20 cellular contexts compared by ENCODE assay signal in genomic region chr9:97387936-97388684, GRCh38. TPM values are rescaled to one million over a fixed set of nuclear protein-coding genes. Genes with fewer than 3 reads are reported as not detected.
DNase-seq lines count a peak whose midpoint lies in the region; ATAC-seq, FAIRE-seq and TF ChIP-seq lines count a peak whose summit lies in the region.
"Had no signal": no experiment of that assay in that cellular context is flagged by ENCODE, and none has a peak within 500 bp of the region (broad histone marks: within the 10 kb centered on the region; RNA-seq: fewer than 3 reads in every experiment).

No MANE protein-coding gene starts in this region.

- no peak overlapping the region for H3K4ac ChIP-seq in H9 (ENCODE audit: low read depth, low read length)

- H3K9me3 ChIP-seq in HepG2 (ENCODE audit: low read length) (no peaks in the 10 kb centered on the region), right lobe of liver (no peaks in the 10 kb centered on the region), H9 (ENCODE audit: control insufficient read depth, low read depth, low read length) (no peaks in the 10 kb centered on the region)
- H3K9me3 ChIP-seq: left ventricle myocardium inferior, suprapubic skin had no signal

- H3K4me1 Mint-ChIP-seq in H9: peaks cover 23 to 30% of the 10 kb centered on the region in 2 experiments
- H3K4me1 Mint-ChIP-seq: brain had no signal

- no peak for TF ChIP-seq EP300 in HepG2 (IDR thresholded peaks at IDR 0.05; ENCODE audit: low read depth in 2 of 2, low read length in 2 of 2)
- no peak for TF ChIP-seq EP300 in HepG2 (CRISPR knock-in tag; IDR thresholded peaks at IDR 0.05; ENCODE audit: borderline replicate concordance)

- H4K20me1 ChIP-seq in HepG2 (ENCODE audit: insufficient read depth, low read length): no peaks in the 10 kb centered on the region
- H4K20me1 ChIP-seq in H9 (ENCODE audit: control insufficient read depth, insufficient read depth, insufficient read length): no peaks in the 10 kb centered on the region

- no peak overlapping the region for H2AK5ac ChIP-seq in H9 (ENCODE audit: insufficient read length, low read length)

- H3K23me2 ChIP-seq in H9 (ENCODE audit: insufficient read length, low read depth, low read length, poor library complexity, severe bottlenecking): no peaks in the 10 kb centered on the region

- peaks cover 71% of the 10 kb centered on the region for H3K4me1 ChIP-seq in HepG2 (ENCODE audit: insufficient read depth, low read length)
- H3K4me1 ChIP-seq in right lobe of liver: peaks cover 0 to 6% (median 1%) of the 10 kb centered on the region in 4 donors
- no peaks in the 10 kb centered on the region; the same call in 1 of the 2 replicates for H3K4me1 ChIP-seq in H9 (ENCODE audit: insufficient read depth, low read length)

- H3K4me2 ChIP-seq in HepG2 (ENCODE audit: low read depth, low read length): peak overlapping the region; percentile 91
- no peak overlapping the region for H3K4me2 ChIP-seq in H9 (ENCODE audit: insufficient read depth, insufficient read length, low read length)

- no peak overlapping the region for H3K56ac ChIP-seq in H9 (ENCODE audit: insufficient read length, low read depth, low read length)

- H3K79me2 ChIP-seq in HepG2 (ENCODE audit: insufficient read depth, low read length): no peaks in the 10 kb centered on the region
- no peaks in the 10 kb centered on the region for H3K79me2 ChIP-seq in H9 (ENCODE audit: insufficient read depth, low read length)

- H2AFZ ChIP-seq in HepG2 (ENCODE audit: low read length): no peak overlapping the region
- no peak overlapping the region for H2AFZ ChIP-seq in H9 (ENCODE audit: low read length)
- H2AFZ ChIP-seq: neural progenitor cell had no signal

- POLR2A ChIA-PET in HepG2 (lab: Yijun Ruan, JAX): interaction anchor here (0.7 to 5.4 kb wide), 10 partner anchors 8 to 531 kb away, joined by 3 to 39 read pairs (median 8); partner anchors contain the start of genes NCBP1 and TSTD2

- H3K36me3 ChIP-seq in HepG2 (replicated peaks in 1 of 2; ENCODE audit: control insufficient read depth in 1 of 2, insufficient read depth in 2 of 2, low read length in 2 of 2) (no peaks in the 10 kb centered on the region), right lobe of liver (no peaks in the 10 kb centered on the region)
- H3K36me3 ChIP-seq: left ventricle myocardium inferior, neural progenitor cell, suprapubic skin had no signal

- in situ Hi-C loops in HepG2 (cut with HindIII; ENCODE audit: extremely low pct_ligation_motif_present, low pct_unique_long_range_greater_than_20kb): no loop called here

- peak overlapping the region in 1 of 3 experiments; percentile 96; a peak in 1 of 7 replicates for H3K27ac Mint-ChIP-seq in H9
- H3K27ac Mint-ChIP-seq: brain; CD4-positive, alpha-beta T cell; neural progenitor cell had no signal

- H2BK20ac ChIP-seq in H9 (ENCODE audit: low read depth, low read length, poor library complexity, severe bottlenecking): no peak overlapping the region

- H2BK12ac ChIP-seq in H9 (ENCODE audit: insufficient read length, low read depth, low read length): no peak overlapping the region

- no peaks in the 10 kb centered on the region for H3K79me1 ChIP-seq in H9 (ENCODE audit: insufficient read depth, low read depth, low read length, poor library complexity, severe bottlenecking)

- H3K27ac ChIP-seq in HepG2 (ENCODE audit: extremely low read length, insufficient read depth, low read length): peak overlapping the region; percentile 54
- no peak overlapping the region for H3K27ac ChIP-seq in right lobe of liver
- H3K27ac ChIP-seq in H9 (ENCODE audit: insufficient read length, low read depth, low read length): no peak overlapping the region
- H3K27ac ChIP-seq in dorsolateral prefrontal cortex: no peak overlapping the region
- H3K27ac ChIP-seq: left ventricle myocardium inferior, neural progenitor cell, suprapubic skin had no signal

- no peak overlapping the region for H3K23ac ChIP-seq in H9 (ENCODE audit: insufficient read length, low read depth, low read length)

- no peak overlapping the region for H2BK15ac ChIP-seq in H9 (ENCODE audit: low read depth, low read length)

- intact Hi-C loops in HepG2 (cut with micrococcal nuclease; ENCODE audit: unreplicated experiment) (loop anchor here (1.0 to 5.0 kb wide), 4 partner anchors 11 to 531 kb away; no protein-coding TSS in a partner anchor), right lobe of liver (cut with DNase I) (no loop called here), dorsolateral prefrontal cortex (cut with DNase I) (loop anchor here (5.0 to 10.0 kb wide), 2 partner anchors 531 to 533 kb away; partner anchors contain the start of gene ZNF782 (in 1 of the 2))

- DNase-seq in HepG2 (ENCODE audit: low spot score): peak; percentile 45
- DNase-seq in right lobe of liver: no peak
- peak; percentile 62 for DNase-seq in H9
- no peak for DNase-seq in dorsolateral prefrontal cortex
- DNase-seq in Kasumi-1 (lab: John Stamatoyannopoulos, UW): no peak
- DNase-seq: activated CD4-positive, CD25-positive, alpha-beta regulatory T cell; CD4-positive, alpha-beta T cell; DND-41; NCI-H2081; NCI-H526 treated with DMSO at 0.1 percent for 48 hours had no signal

- no peak for TF ChIP-seq RAD21 in HepG2 (CRISPR knock-in tag; IDR thresholded peaks at IDR 0.05)

- ATAC-seq in HepG2 (peak; percentile 69), right lobe of liver (no peak), HG02610 (IDR thresholded peaks at IDR 0.05; ENCODE audit: unreplicated experiment) (no peak), HG03045 (IDR thresholded peaks at IDR 0.05; ENCODE audit: unreplicated experiment) (no peak), GM18907 (IDR thresholded peaks at IDR 0.05; ENCODE audit: unreplicated experiment) (no peak)

- FAIRE-seq in HepG2 (lab: Jason Lieb, UNC): peak; percentile 30
- FAIRE-seq: colon, endometrium, K562 had no signal

- no peak overlapping the region for H2BK5ac ChIP-seq in H9 (ENCODE audit: insufficient read length, low read length)

- CTCF ChIA-PET in HepG2 (lab: Yijun Ruan, JAX; ENCODE audit: low intra/inter-chr PET ratio, low total read pairs): interaction anchor here (0.8 to 2.4 kb wide), 3 partner anchors 11 to 228 kb away, joined by 3 to 25 read pairs (median 25); partner anchors contain the start of gene TDRD7

- H3K27me3 ChIP-seq in HepG2 (ENCODE audit: control insufficient read depth in 1 of 2, insufficient read depth in 2 of 2, low read length in 2 of 2) (no peaks in the 10 kb centered on the region), right lobe of liver (no peaks in the 10 kb centered on the region), H9 (ENCODE audit: insufficient read depth, low read length) (no peaks in the 10 kb centered on the region), dorsolateral prefrontal cortex (peaks cover 0 to 4% (median 0%) of the 10 kb centered on the region in 45 donors)
- H3K27me3 ChIP-seq: neural progenitor cell, suprapubic skin had no signal

- peak in 1 of 2 experiments; percentile 60; a peak in 2 of 4 replicates for TF ChIP-seq POLR2A in HepG2 (IDR thresholded peaks at IDR 0.05; ENCODE audit: insufficient read depth in 1 of 2, low read depth in 2 of 2, low read length in 2 of 2)
- TF ChIP-seq POLR2A in right lobe of liver (IDR thresholded peaks at IDR 0.05): no peak

- H4K5ac ChIP-seq in H9 (ENCODE audit: insufficient read length, low read depth, low read length): no peak overlapping the region

- H2BK120ac ChIP-seq in H9 (ENCODE audit: low read depth, low read length, poor library complexity, severe bottlenecking): no peak overlapping the region

- H3K14ac ChIP-seq in H9 (ENCODE audit: insufficient read depth, low read length): 0 out of 2 replicates have a peak overlapping the region, but pooled peaks have one; percentile 11

- TF ChIP-seq CTCF in HepG2 (CRISPR knock-in tag; IDR thresholded peaks at IDR 0.05) (no peak), right lobe of liver (IDR thresholded peaks at IDR 0.05) (no peak), H9 (conservative IDR thresholded peaks at IDR 0.05) (no peak), dorsolateral prefrontal cortex (IDR thresholded peaks at IDR 0.05 in 54 of 56, conservative IDR thresholded peaks at IDR 0.05 in 2 of 56; ENCODE audit: low read depth in 1 of 56, partially characterized antibody in 56 of 56) (no peak)

- no peak overlapping the region; a peak in 2 of 5 replicates for H3K4me3 Mint-ChIP-seq in H9
- H3K4me3 Mint-ChIP-seq: CD4-positive, alpha-beta T cell; neural progenitor cell had no signal

- H3K27me3 Mint-ChIP-seq in H9 (ENCODE audit: low read depth): peaks cover 3% of the 10 kb centered on the region

- H3K9me3 Mint-ChIP-seq in H9: peaks cover 0 to 12% of the 10 kb centered on the region in 2 experiments; a peak in 3 of 5 replicates
- H3K9me3 Mint-ChIP-seq: CD4-positive, alpha-beta T cell; neural progenitor cell had no signal

- H3K18ac ChIP-seq in H9 (ENCODE audit: insufficient read length, low read depth, low read length): no peak overlapping the region

- H4K91ac ChIP-seq in H9 (ENCODE audit: insufficient read length, low read depth, low read length): no peak overlapping the region

- 31% methylated on average over 4 of the region's 5 CpGs for WGBS in HepG2 (ENCODE audit: low lambda C conversion rate)
- 40% methylated on average over 1 of the region's 5 CpGs for WGBS in right lobe of liver (ENCODE audit: insufficient coverage, low coverage, low lambda C conversion rate, missing lambda C conversion rate)
- no CpG with 5 or more reads among the region's 5 CpGs for WGBS in H9 (ENCODE audit: extremely low coverage, insufficient read length, low lambda C conversion rate)

- BruUV-seq in HepG2 (replicated peaks; lab: Mats Ljungman, UMichigan): no TSS peak

- no peaks in the 10 kb centered on the region; a peak in 1 of 7 replicates for H3K36me3 Mint-ChIP-seq in H9 (ENCODE audit: insufficient read depth in 1 of 3, low read depth in 3 of 3)
- H3K36me3 Mint-ChIP-seq: brain, neural progenitor cell had no signal

- H3K4me3 ChIP-seq in HepG2 (replicated peaks in 1 of 3; ENCODE audit: insufficient read depth in 1 of 3, low read depth in 2 of 3, low read length in 3 of 3) (peak overlapping the region; percentile 61 to 88 (median 68)), right lobe of liver (no peak overlapping the region), dorsolateral prefrontal cortex (peak overlapping the region in 33 of 59 donors; percentile 26 to 65 (median 56))
- H3K4me3 ChIP-seq: left ventricle myocardium inferior, neural progenitor cell, suprapubic skin had no signal

- no peak overlapping the region for H3T11ph ChIP-seq in H9 (ENCODE audit: low read length)

- H3K9ac ChIP-seq in HepG2 (ENCODE audit: insufficient read depth, low read depth, low read length): peak overlapping the region; percentile 69
- H3K9ac ChIP-seq in H9 (ENCODE audit: extremely low read depth, insufficient read length, low read length): no peak overlapping the region
- H3K9ac ChIP-seq: neural progenitor cell had no signal

- H4K8ac ChIP-seq in H9 (replicated peaks; ENCODE audit: insufficient read length, low read depth, low read length): no peak overlapping the region

RNA-seq across cellular contexts. Expression of gene TDRD7, which starts 23.8 kb away (rescaled TPM):
- 15.5 and 21.7 TPM in 2 replicates for total RNA-seq in HepG2 (2016; rRNA removed; fragmentation: Illumina TruSeq; extraction: Trizol)
- 1.6 and 2.6 TPM in 2 replicates for total RNA-seq in HepG2 (2016; cell fraction: cytosol; rRNA removed; fragmentation: Illumina TruSeq; extraction: Trizol; ENCODE audit: low read depth)
- total RNA-seq in HepG2 (2016; cell fraction: insoluble cytoplasmic fraction; rRNA removed; fragmentation: Illumina TruSeq; extraction: Trizol): 15.0 and 22.9 TPM in 2 replicates
- total RNA-seq in HepG2 (2016; cell fraction: membrane; rRNA removed; fragmentation: Illumina TruSeq; extraction: Trizol): 5.1 and 6.1 TPM in 2 replicates
- total RNA-seq in HepG2 (2016; cell fraction: nucleus; rRNA removed; fragmentation: Illumina TruSeq; extraction: Trizol): 15.3 and 16.3 TPM in 2 replicates
- polyA plus RNA-seq in HepG2 (2011; rRNA removed): 9.8 and 10.3 TPM in 2 replicates
- polyA plus RNA-seq in HepG2 (2011; cell fraction: cytosol; rRNA removed): 4.9 and 7.9 TPM in 2 replicates
- 8.9 and 10.2 TPM in 2 replicates for polyA plus RNA-seq in HepG2 (2011; cell fraction: nucleus; rRNA removed)
- polyA plus RNA-seq in HepG2 (2012): 11.0 and 11.8 TPM in 2 replicates
- 0.72 and 0.84 TPM in 2 replicates for polyA plus RNA-seq in HepG2 (2016; cell fraction: cytosol; fragmentation: Illumina TruSeq; extraction: Trizol; ENCODE audit: low read depth)
- polyA plus RNA-seq in HepG2 (2016; cell fraction: insoluble cytoplasmic fraction; fragmentation: Illumina TruSeq; extraction: Trizol; ENCODE audit: low read depth): 15.1 and 16.3 TPM in 2 replicates
- 1.6 and 1.8 TPM in 2 replicates for polyA plus RNA-seq in HepG2 (2016; cell fraction: membrane; fragmentation: Illumina TruSeq; extraction: Trizol; ENCODE audit: low read depth)
- polyA plus RNA-seq in HepG2 (2016; cell fraction: nucleus; fragmentation: Illumina TruSeq; extraction: Trizol; ENCODE audit: insufficient read depth, low read depth): 15.5 and 20.4 TPM in 2 replicates
- polyA minus RNA-seq in HepG2 (2011; rRNA and poly(A)+ RNA removed; ENCODE audit: low replicate concordance): 0.87 and 4.8 TPM in 2 replicates
- polyA minus RNA-seq in HepG2 (2011; cell fraction: cytosol; rRNA and poly(A)+ RNA removed): 8.4 TPM in 2 replicates
- 22.1 and 28.2 TPM in 2 replicates for polyA minus RNA-seq in HepG2 (2011; cell fraction: nucleus; rRNA and poly(A)+ RNA removed)
- 1 to 10 TPM; 4.2 to 8.7 (median 6.8) TPM for total RNA-seq in right lobe of liver
- total RNA-seq in H9 (2021): 4.2 and 5.1 TPM in 2 replicates
- total RNA-seq in dorsolateral prefrontal cortex: 10 to 100 TPM; 15.6 to 26.5 (median 20.8) TPM

Comparison
In these comparisons a context has a peak if more than half of its experiments do, and no peak if none do; other contexts are left out.
1. DNase-seq: peak in HepG2 (single experiment) and H9 (single experiment); none in right lobe of liver (0 of 3), dorsolateral prefrontal cortex (0 of 10) and Kasumi-1 (0 of 2).
2. H3K4me3 ChIP-seq: peak in HepG2 (3 of 3) and dorsolateral prefrontal cortex (33 of 59); none in right lobe of liver (0 of 3).
3. intact Hi-C loops: an anchor here in HepG2 (1.0 to 5.0 kb wide) and dorsolateral prefrontal cortex (5.0 to 10.0 kb wide); none called in right lobe of liver.